In the genomic region with DNA sequence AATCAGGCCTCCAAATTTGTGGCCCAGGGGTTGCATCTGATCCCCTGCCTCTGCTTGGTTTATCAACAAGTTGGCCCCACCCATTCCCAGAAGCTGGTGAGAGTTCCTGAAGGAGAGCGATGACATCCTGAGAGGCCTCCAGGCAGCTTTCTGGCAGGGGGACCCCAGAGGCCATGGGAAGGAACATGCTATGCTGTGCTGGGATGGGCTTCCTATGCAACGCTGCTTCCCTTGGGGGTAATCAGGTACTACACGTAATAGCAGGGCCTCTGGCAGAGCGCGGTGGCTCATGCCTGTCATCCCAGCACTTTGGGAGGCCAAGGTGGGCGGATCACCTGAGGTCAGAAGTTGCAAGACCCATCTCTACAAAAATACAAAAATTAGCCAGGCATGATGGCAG, we compare ENCODE assay signal across 27 cellular contexts. TPM values are rescaled to one million over a fixed set of nuclear protein-coding genes. Genes with fewer than 3 reads are reported as not detected.
DNase-seq lines count a peak whose midpoint lies in the region; ATAC-seq, FAIRE-seq and TF ChIP-seq lines count a peak whose summit lies in the region.
"Had no signal": no experiment of that assay in that cellular context is flagged by ENCODE, and none has a peak within 500 bp of the region (broad histone marks: within the 10 kb centered on the region; RNA-seq: fewer than 3 reads in every experiment).

No MANE protein-coding gene starts in this region.

- H2AFZ ChIP-seq in HCT116 (ENCODE audit: low read depth, low read length, poor library complexity, severe bottlenecking) (no peak overlapping the region), K562 (ENCODE audit: low read depth, low read length) (no peak overlapping the region), Karpas-422 (ENCODE audit: low read length) (no peak overlapping the region)

- peaks cover 13% of the 10 kb centered on the region for H3K36me3 Mint-ChIP-seq in MCF 10A (ENCODE audit: insufficient read depth, unreplicated experiment)
- H3K36me3 Mint-ChIP-seq: IgD-negative memory B cell had no signal

- H3K27ac ChIP-seq in breast epithelium (peak overlapping the region; percentile 22 to 45), HCT116 (ENCODE audit: low read depth, low read length) (no peak overlapping the region), K562 (ENCODE audit: extremely low read depth, low read depth, low read length) (no peak overlapping the region), mesendoderm (ENCODE audit: low read depth, low read length) (no peak overlapping the region), Karpas-422 (ENCODE audit: low read length) (no peak overlapping the region), colonic mucosa (no peak overlapping the region)
- H3K27ac ChIP-seq: BLaER1 treated with 17β-estradiol and CSF1 and Interleukin-3, amounts not matched to agents 10 nM and 100 nM; SJCRH30 had no signal

- no peak overlapping the region for H3K18ac ChIP-seq in mesendoderm (ENCODE audit: low read length)

- no peak overlapping the region for H2BK120ac ChIP-seq in mesendoderm (ENCODE audit: low read depth, low read length)

- CTCF ChIA-PET in MCF 10A (lab: Yijun Ruan, JAX): interaction anchor here (0.5 to 0.6 kb wide), 2 partner anchors 108 to 598 kb away, joined by 3 read pairs; no protein-coding TSS in a partner anchor
- CTCF ChIA-PET in HCT116 (lab: Charles Lee): no interaction called here
- CTCF ChIA-PET in K562 (lab: Yijun Ruan, JAX; ENCODE audit: low intra/inter-chr PET ratio): interaction anchor here (0.7 kb wide), 1 partner anchor 1923 kb away, joined by 3 read pairs; no protein-coding TSS in a partner anchor

- H3K9me2 ChIP-seq in HCT116 (ENCODE audit: insufficient read depth) (no peaks in the 10 kb centered on the region), Karpas-422 (replicated peaks; ENCODE audit: insufficient read depth, low read length) (no peaks in the 10 kb centered on the region)

- TF ChIP-seq RAD21 in HCT116 (IDR thresholded peaks at IDR 0.05; ENCODE audit: low read depth): no peak
- TF ChIP-seq RAD21 in K562 (CRISPR knock-in tag; conservative IDR thresholded peaks at IDR 0.05 in 1 of 2, IDR thresholded peaks at IDR 0.05 in 1 of 2): no peak

- no peak for TF ChIP-seq EP300 in K562 (IDR thresholded peaks at IDR 0.05; ENCODE audit: low read length)

- H3K9ac ChIP-seq in HCT116 (ENCODE audit: low read length) (no peak overlapping the region), K562 (ENCODE audit: insufficient read depth in 1 of 2, low read depth in 2 of 2, low read length in 2 of 2) (peak overlapping the region in 1 of 2 experiments; percentile 69; a peak in 2 of 4 replicates), mesendoderm (ENCODE audit: low read length) (no peak overlapping the region), Karpas-422 (ENCODE audit: low read length) (no peak overlapping the region), colonic mucosa (ENCODE audit: low read depth in 2 of 2, low read length in 2 of 2) (no peak overlapping the region)
- H3K9ac ChIP-seq: BLaER1 treated with 17β-estradiol and CSF1 and Interleukin-3, amounts not matched to agents 10 nM and 100 nM had no signal

- no peak overlapping the region for H2BK15ac ChIP-seq in mesendoderm (replicated peaks; ENCODE audit: low read depth)

- H3K9me3 ChIP-seq in breast epithelium (no peaks in the 10 kb centered on the region), HCT116 (ENCODE audit: control insufficient read depth in 1 of 2, insufficient read depth in 1 of 2, low read depth in 1 of 2, low read length in 2 of 2) (no peaks in the 10 kb centered on the region), K562 (replicated peaks; ENCODE audit: control insufficient read depth, insufficient read depth, low read depth, low read length) (no peaks in the 10 kb centered on the region), Karpas-422 (ENCODE audit: low read length) (no peaks in the 10 kb centered on the region), colonic mucosa (no peaks in the 10 kb centered on the region)
- H3K9me3 ChIP-seq: BLaER1 treated with 17β-estradiol and CSF1 and Interleukin-3, amounts not matched to agents 10 nM and 100 nM; SJCRH30 had no signal

- in situ Hi-C loops in K562 (cut with MboI): no loop called here

- WGBS in K562 (ENCODE audit: insufficient coverage, low coverage, missing lambda C conversion rate): 84% methylated on average over 6 of the region's 6 CpGs
- WGBS in mesendoderm (ENCODE audit: extremely low coverage, insufficient coverage, low lambda C conversion rate): no CpG with 5 or more reads among the region's 6 CpGs

- H4K5ac ChIP-seq in mesendoderm (ENCODE audit: low read length): no peak overlapping the region

- no peak overlapping the region for H3K23ac ChIP-seq in mesendoderm (ENCODE audit: low read length)

- no peak overlapping the region for H3K4me3 ChIP-seq in breast epithelium
- H3K4me3 ChIP-seq in HCT116 (replicated peaks in 1 of 2; ENCODE audit: low read depth in 1 of 2, low read length in 2 of 2): no peak overlapping the region
- no peak overlapping the region for H3K4me3 ChIP-seq in K562
- no peak overlapping the region for H3K4me3 ChIP-seq in mesendoderm (ENCODE audit: low read length)
- H3K4me3 ChIP-seq in Karpas-422 (ENCODE audit: low read length): no peak overlapping the region
- no peak overlapping the region for H3K4me3 ChIP-seq in colonic mucosa
- H3K4me3 ChIP-seq: BLaER1 treated with 17β-estradiol and CSF1 and Interleukin-3, amounts not matched to agents 10 nM and 100 nM; SJCRH30 had no signal

- BruUV-seq in MCF 10A (replicated peaks; lab: Mats Ljungman, UMichigan) (no TSS peak), HCT116 (replicated peaks; lab: Mats Ljungman, UMichigan) (no TSS peak), K562 (replicated peaks; lab: Mats Ljungman, UMichigan) (no TSS peak)

- H3K56ac ChIP-seq in mesendoderm (ENCODE audit: low read length): no peak overlapping the region

- H3K27ac Mint-ChIP-seq in MCF 10A (ENCODE audit: low read depth, unreplicated experiment): no peak overlapping the region
- H3K27ac Mint-ChIP-seq: CD4-positive, alpha-beta T cell; IgD-negative memory B cell had no signal

- intact Hi-C loops in breast epithelium (cut with DNase I; ENCODE audit: low total_unique reads) (no loop called here), MCF 10A (cut with micrococcal nuclease) (no loop called here), HCT116 (cut with micrococcal nuclease) (no loop called here), K562 (cut with micrococcal nuclease) (no loop called here), colonic mucosa (cut with DNase I) (loop anchor here (10.0 kb wide), 1 partner anchor 263 kb away; no protein-coding TSS in a partner anchor)

- no peak for DNase-seq in breast epithelium (ENCODE audit: low spot score in 2 of 2)
- no peak for DNase-seq in MCF 10A (ENCODE audit: unreplicated experiment)
- no peak for DNase-seq in HCT116 (ENCODE audit: low read depth, low spot score)
- DNase-seq in K562 (ENCODE audit: extremely low read depth in 1 of 4, low spot score in 3 of 4): peak in 3 of 4 experiments; percentile 25 to 44 (median 34)
- peak; percentile 72 for DNase-seq in mesendoderm
- DNase-seq in Karpas-422: no peak
- no peak for DNase-seq in colonic mucosa
- DNase-seq in cerebellum (ENCODE audit: low spot score): no peak
- DNase-seq: AML-193; CD4-positive, alpha-beta T cell; COR-L47; DMS79; EL; GF-D8; NCI-H1092 treated with DMSO at 0.1 percent for 48 hours; NCI-H1436; NCI-H187; NCI-H2081 treated with DMSO at 0.1 percent for 48 hours; NCI-H2171; NCI-H345; NCI-H510A treated with DMSO at 0.1 percent for 48 hours; SJCRH30; T-helper 1 cell had no signal

- H3K4me1 ChIP-seq in breast epithelium (no peaks in the 10 kb centered on the region), HCT116 (ENCODE audit: control insufficient read depth in 1 of 2, insufficient read depth in 2 of 2, low read length in 2 of 2) (peaks cover 2 to 20% of the 10 kb centered on the region in 2 experiments; a peak in 3 of 4 replicates), K562 (replicated peaks in 1 of 2; ENCODE audit: control insufficient read depth in 2 of 2, insufficient read depth in 2 of 2, low read length in 2 of 2) (peaks cover 3 to 8% of the 10 kb centered on the region in 2 experiments; a peak in 4 of 5 replicates), mesendoderm (ENCODE audit: control insufficient read depth, low read depth, low read length) (no peaks in the 10 kb centered on the region), Karpas-422 (ENCODE audit: low read length) (no peaks in the 10 kb centered on the region), colonic mucosa (no peaks in the 10 kb centered on the region)
- H3K4me1 ChIP-seq: BLaER1 treated with 17β-estradiol and CSF1 and Interleukin-3, amounts not matched to agents 10 nM and 100 nM; SJCRH30 had no signal

- no peak overlapping the region for H2AK5ac ChIP-seq in mesendoderm (ENCODE audit: low read length)

- H3K4me2 ChIP-seq in HCT116 (ENCODE audit: low read length) (no peak overlapping the region), K562 (ENCODE audit: insufficient read depth, low read length) (no peak overlapping the region), mesendoderm (ENCODE audit: low read length) (no peak overlapping the region), Karpas-422 (ENCODE audit: low read depth, low read length, poor library complexity, severe bottlenecking) (no peak overlapping the region)
- H3K4me2 ChIP-seq: BLaER1 treated with 17β-estradiol and CSF1 and Interleukin-3, amounts not matched to agents 10 nM and 100 nM had no signal

- H3K36me3 ChIP-seq in breast epithelium (no peaks in the 10 kb centered on the region), HCT116 (ENCODE audit: control insufficient read depth in 1 of 2, insufficient read depth in 2 of 2, low read length in 2 of 2) (peaks cover 2 to 4% of the 10 kb centered on the region in 2 experiments; a peak in 1 of 4 replicates), K562 (ENCODE audit: control insufficient read depth, insufficient read depth, low read length) (peaks cover 58% of the 10 kb centered on the region), mesendoderm (ENCODE audit: control insufficient read depth, insufficient read depth, low read length) (peaks cover 5% of the 10 kb centered on the region), Karpas-422 (ENCODE audit: insufficient read depth, low read length) (peaks cover 19% of the 10 kb centered on the region), colonic mucosa (peaks cover 4% of the 10 kb centered on the region)

- no peak overlapping the region for H4K8ac ChIP-seq in mesendoderm (ENCODE audit: low read depth, low read length)

- no peak overlapping the region for H2BK5ac ChIP-seq in mesendoderm (ENCODE audit: low read length)

- no peaks in the 10 kb centered on the region for H3K27me3 Mint-ChIP-seq in MCF 10A (ENCODE audit: insufficient read depth, unreplicated experiment)
- H3K27me3 Mint-ChIP-seq: CD4-positive, alpha-beta T cell; IgD-negative memory B cell had no signal

- H3K9me1 ChIP-seq in K562 (ENCODE audit: control insufficient read depth, insufficient read depth, low read length): no peaks in the 10 kb centered on the region

- H3K4me1 Mint-ChIP-seq in MCF 10A (ENCODE audit: insufficient read depth, unreplicated experiment): peaks cover 20% of the 10 kb centered on the region
- H3K4me1 Mint-ChIP-seq: IgD-negative memory B cell had no signal

- no peak overlapping the region for H3K4me3 Mint-ChIP-seq in MCF 10A (ENCODE audit: unreplicated experiment)
- H3K4me3 Mint-ChIP-seq: CD4-positive, alpha-beta T cell had no signal

- no peaks in the 10 kb centered on the region for H3K79me1 ChIP-seq in mesendoderm (ENCODE audit: low read length)

- POLR2A ChIA-PET in MCF 10A (lab: Yijun Ruan, JAX) (interaction anchor here (1.1 kb wide), 1 partner anchor 9 kb away, joined by 3 read pairs; a partner anchor contains a TSS), HCT116 (lab: Charles Lee) (no interaction called here), K562 (lab: Yijun Ruan, JAX) (interaction anchor here (0.6 kb wide), 1 partner anchor 352 kb away, joined by 3 read pairs; no protein-coding TSS in a partner anchor)

- H4K20me1 ChIP-seq in HCT116 (ENCODE audit: insufficient read depth) (no peaks in the 10 kb centered on the region), K562 (replicated peaks; ENCODE audit: control insufficient read depth, insufficient read depth, low read length) (no peaks in the 10 kb centered on the region), Karpas-422 (ENCODE audit: insufficient read depth, low read depth, low read length) (no peaks in the 10 kb centered on the region)

- ATAC-seq in HCT116: peak; percentile 70
- peak; percentile 79 for ATAC-seq in K562

- RAD21 ChIA-PET in HCT116 (lab: Charles Lee; ENCODE audit: low non-redundant PET in 1 of 2, low total read pairs in 2 of 2, uncharacterized antibody in 2 of 2, unreplicated experiment in 2 of 2): interaction anchor here in 1 of 2 experiments (0.6 kb wide), 1 partner anchor 353 kb away, joined by 4 read pairs; a partner anchor contains a TSS

- no peaks in the 10 kb centered on the region for H3K79me2 ChIP-seq in HCT116 (ENCODE audit: insufficient read depth, low read length)
- no peaks in the 10 kb centered on the region for H3K79me2 ChIP-seq in K562 (ENCODE audit: control insufficient read depth, insufficient read depth, low read length)
- no peaks in the 10 kb centered on the region for H3K79me2 ChIP-seq in mesendoderm (ENCODE audit: control insufficient read depth, insufficient read depth, low read length)
- no peaks in the 10 kb centered on the region for H3K79me2 ChIP-seq in Karpas-422 (ENCODE audit: low read length)

- no peak overlapping the region for H3K4ac ChIP-seq in mesendoderm (ENCODE audit: low read depth, low read length)

- no peak for TF ChIP-seq POLR2A in breast epithelium (IDR thresholded peaks at IDR 0.05)
- TF ChIP-seq POLR2A in HCT116 (IDR thresholded peaks at IDR 0.05; ENCODE audit: borderline replicate concordance, extremely low read depth, insufficient read depth, insufficient read length): no peak
- TF ChIP-seq POLR2A in K562 (conservative IDR thresholded peaks at IDR 0.05): no peak

- FAIRE-seq in K562 (lab: Jason Lieb, UNC): no peak
- FAIRE-seq: A204.1, GM12891 had no signal

- H3K27me3 ChIP-seq in breast epithelium: no peaks in the 10 kb centered on the region
- no peaks in the 10 kb centered on the region for H3K27me3 ChIP-seq in HCT116 (ENCODE audit: insufficient read depth, low read length)
- no peaks in the 10 kb centered on the region for H3K27me3 ChIP-seq in K562 (ENCODE audit: control insufficient read depth in 2 of 2, insufficient read depth in 2 of 2, low read length in 2 of 2)
- H3K27me3 ChIP-seq in mesendoderm (ENCODE audit: insufficient read depth, low read length, poor library complexity): no peaks in the 10 kb centered on the region
- H3K27me3 ChIP-seq in Karpas-422 (ENCODE audit: low read length): no peaks in the 10 kb centered on the region
- no peaks in the 10 kb centered on the region for H3K27me3 ChIP-seq in colonic mucosa
- H3K27me3 ChIP-seq: BLaER1 treated with 17β-estradiol and CSF1 and Interleukin-3, amounts not matched to agents 10 nM and 100 nM; SJCRH30 had no signal

- no peak for TF ChIP-seq CTCF in breast epithelium (IDR thresholded peaks at IDR 0.05)
- no peak for TF ChIP-seq CTCF in MCF 10A (IDR thresholded peaks at IDR 0.05; ENCODE audit: unreplicated experiment)
- TF ChIP-seq CTCF in HCT116 (IDR thresholded peaks at IDR 0.05 in 2 of 3, conservative IDR thresholded peaks at IDR 0.05 in 1 of 3; ENCODE audit: borderline replicate concordance in 1 of 3, insufficient read depth in 1 of 3, low read depth in 2 of 3, low read length in 2 of 3): peak in 1 of 3 experiments; percentile 7; a peak in 1 of 6 replicates
- peak; percentile 11 to 33 (median 11); a peak in 1 of 6 replicates for TF ChIP-seq CTCF in K562 (IDR thresholded peaks at IDR 0.05 in 2 of 3, conservative IDR thresholded peaks at IDR 0.05 in 1 of 3; ENCODE audit: insufficient read depth in 2 of 3, low read depth in 1 of 3, low read length in 3 of 3)
- no peak for TF ChIP-seq CTCF in colonic mucosa (IDR thresholded peaks at IDR 0.05)

- no peaks in the 10 kb centered on the region for H3K9me3 Mint-ChIP-seq in MCF 10A (ENCODE audit: unreplicated experiment)
- H3K9me3 Mint-ChIP-seq: CD4-positive, alpha-beta T cell; IgD-negative memory B cell had no signal

RNA-seq across cellular contexts. Expression of a gene that starts 8.4 kb away (rescaled TPM):
- total RNA-seq in breast epithelium (1 to 10 TPM; 4.9 to 5.3 (median 5.0) TPM), MCF 10A (2022) (28.4 and 34.7 TPM in 2 replicates), HCT116 (2021; ENCODE audit: unreplicated experiment) (21.2 TPM), K562 (2014; rRNA removed) (1.1 and 2.6 TPM in 2 replicates), K562 (2014; rRNA removed; fragmentation: Illumina TruSeq; extraction: Trizol) (6.7 and 7.1 TPM in 2 replicates), K562 (2015; rRNA removed; fragmentation: Illumina TruSeq; extraction: Trizol) (4.3 and 4.4 TPM in 2 replicates), K562 (2021) (11.3 and 12.2 TPM in 2 replicates), colonic mucosa (10 to 100 TPM; 22.1 to 33.9 TPM), cerebellum (4.4 TPM)
- polyA plus RNA-seq in HCT116 (2012): 6.9 and 7.1 TPM in 2 replicates
- 31.8 and 48.9 TPM in 2 replicates for total RNA-seq in K562 (2011; cell fraction: chromatin; rRNA removed; ENCODE audit: low replicate concordance)
- total RNA-seq in K562 (2011; cell fraction: nucleolus; rRNA removed): 9.0 and 9.3 TPM in 2 replicates
- total RNA-seq in K562 (2011; cell fraction: nucleoplasm; rRNA removed): 11.7 and 13.0 TPM in 2 replicates
- polyA plus RNA-seq in K562 (2011; rRNA removed) (4.8 and 5.1 TPM in 2 replicates), K562 (2014; fragmentation: Illumina TruSeq; extraction: Trizol) (5.2 and 6.1 TPM in 2 replicates), K562 (2014; fragmentation: Nextera tagmentation; extraction: Ambion mirVana) (1 to 10 TPM; 1.9 to 2.4 TPM), K562 (2014; rRNA removed) (2.9 and 3.6 TPM in 2 replicates)
- 3.1 and 4.5 TPM in 2 replicates for polyA plus RNA-seq in K562 (2011; cell fraction: cytosol; rRNA removed)
- polyA plus RNA-seq in K562 (2011; cell fraction: nucleus; rRNA removed): 5.0 and 7.5 TPM in 2 replicates
- polyA plus RNA-seq in K562 (2012): 2.3 and 5.2 TPM in 2 replicates
- polyA minus RNA-seq in K562 (2011; rRNA and poly(A)+ RNA removed): 16.1 and 36.5 TPM in 2 replicates
- 2.8 and 3.1 TPM in 2 replicates for polyA minus RNA-seq in K562 (2011; cell fraction: cytosol; rRNA and poly(A)+ RNA removed)
- polyA minus RNA-seq in K562 (2011; cell fraction: nucleus; rRNA and poly(A)+ RNA removed): 3.2 and 6.2 TPM in 2 replicates
- 4.1 TPM for polyA plus RNA-seq in mesendoderm (2013, experiment 1 of 2)
- 3.7 TPM for polyA plus RNA-seq in mesendoderm (2013, experiment 2 of 2)
- 2.3 and 5.1 TPM in 2 replicates for total RNA-seq in Karpas-422 (2014; rRNA removed; shearing (Covaris generic); ENCODE audit: low replicate concordance)

RNA-seq across cellular contexts. Expression of a gene that starts 59.8 kb away (rescaled TPM):
- 10 to 100 TPM; 11.6 to 19.3 (median 12.5) TPM for total RNA-seq in breast epithelium
- 40.4 and 41.5 TPM in 2 replicates for total RNA-seq in MCF 10A (2022)
- 41.4 TPM for total RNA-seq in HCT116 (2021; ENCODE audit: unreplicated experiment)
- polyA plus RNA-seq in HCT116 (2012): 33.2 and 37.7 TPM in 2 replicates
- 10.5 and 18.9 TPM in 2 replicates for total RNA-seq in K562 (2011; cell fraction: chromatin; rRNA removed; ENCODE audit: low replicate concordance)
- 20.5 and 22.2 TPM in 2 replicates for total RNA-seq in K562 (2011; cell fraction: nucleolus; rRNA removed)
- 21.0 and 24.2 TPM in 2 replicates for total RNA-seq in K562 (2011; cell fraction: nucleoplasm; rRNA removed)
- 58.5 and 65.1 TPM in 2 replicates for total RNA-seq in K562 (2014; rRNA removed)
- total RNA-seq in K562 (2014; rRNA removed; fragmentation: Illumina TruSeq; extraction: Trizol): 47.2 and 51.0 TPM in 2 replicates
- total RNA-seq in K562 (2015; rRNA removed; fragmentation: Illumina TruSeq; extraction: Trizol): 34.1 and 34.2 TPM in 2 replicates
- 57.2 and 60.1 TPM in 2 replicates for total RNA-seq in K562 (2021)
- polyA plus RNA-seq in K562 (2011; rRNA removed): 49.8 and 56.0 TPM in 2 replicates
- polyA plus RNA-seq in K562 (2011; cell fraction: cytosol; rRNA removed): 48.6 and 49.6 TPM in 2 replicates
- polyA plus RNA-seq in K562 (2011; cell fraction: nucleus; rRNA removed): 18.8 and 19.7 TPM in 2 replicates
- 32.7 and 40.3 TPM in 2 replicates for polyA plus RNA-seq in K562 (2012)
- 40.2 and 44.8 TPM in 2 replicates for polyA plus RNA-seq in K562 (2014; fragmentation: Illumina TruSeq; extraction: Trizol)
- polyA plus RNA-seq in K562 (2014; fragmentation: Nextera tagmentation; extraction: Ambion mirVana): 10 to 100 TPM; 11.1 to 16.7 TPM
- polyA plus RNA-seq in K562 (2014; rRNA removed): 54.4 and 58.9 TPM in 2 replicates
- 25.0 and 26.0 TPM in 2 replicates for polyA minus RNA-seq in K562 (2011; rRNA and poly(A)+ RNA removed)
- polyA minus RNA-seq in K562 (2011; cell fraction: cytosol; rRNA and poly(A)+ RNA removed): 19.2 and 24.3 TPM in 2 replicates
- 10.4 and 11.3 TPM in 2 replicates for polyA minus RNA-seq in K562 (2011; cell fraction: nucleus; rRNA and poly(A)+ RNA removed)
- 35.2 TPM for polyA plus RNA-seq in mesendoderm (2013, experiment 1 of 2)
- 36.1 TPM for polyA plus RNA-seq in mesendoderm (2013, experiment 2 of 2)
- 17.6 and 21.8 TPM in 2 replicates for total RNA-seq in Karpas-422 (2014; rRNA removed; shearing (Covaris generic); ENCODE audit: low replicate concordance)
- total RNA-seq in colonic mucosa: 10 to 100 TPM; 14.4 to 16.3 TPM
- 6.4 TPM for total RNA-seq in cerebellum

Comparison
In these comparisons a context has a peak if more than half of its experiments do, and no peak if none do; other contexts are left out.
1. DNase-seq: peak in K562 (3 of 4) and mesendoderm (single experiment); none in breast epithelium (0 of 2), MCF 10A (single experiment), HCT116 (single experiment), Karpas-422 (single experiment), colonic mucosa (single experiment) and cerebellum (single experiment).
2. H3K27ac ChIP-seq: peak in breast epithelium (2 of 2); none in HCT116 (single experiment), K562 (single experiment), mesendoderm (single experiment), Karpas-422 (single experiment) and colonic mucosa (single experiment).
3. CTCF ChIP-seq: peak in K562 (3 of 3); none in breast epithelium (0 of 3), MCF 10A (single experiment) and colonic mucosa (single experiment).